ENCODE assay signal across 1 cellular context in the genomic region with DNA sequence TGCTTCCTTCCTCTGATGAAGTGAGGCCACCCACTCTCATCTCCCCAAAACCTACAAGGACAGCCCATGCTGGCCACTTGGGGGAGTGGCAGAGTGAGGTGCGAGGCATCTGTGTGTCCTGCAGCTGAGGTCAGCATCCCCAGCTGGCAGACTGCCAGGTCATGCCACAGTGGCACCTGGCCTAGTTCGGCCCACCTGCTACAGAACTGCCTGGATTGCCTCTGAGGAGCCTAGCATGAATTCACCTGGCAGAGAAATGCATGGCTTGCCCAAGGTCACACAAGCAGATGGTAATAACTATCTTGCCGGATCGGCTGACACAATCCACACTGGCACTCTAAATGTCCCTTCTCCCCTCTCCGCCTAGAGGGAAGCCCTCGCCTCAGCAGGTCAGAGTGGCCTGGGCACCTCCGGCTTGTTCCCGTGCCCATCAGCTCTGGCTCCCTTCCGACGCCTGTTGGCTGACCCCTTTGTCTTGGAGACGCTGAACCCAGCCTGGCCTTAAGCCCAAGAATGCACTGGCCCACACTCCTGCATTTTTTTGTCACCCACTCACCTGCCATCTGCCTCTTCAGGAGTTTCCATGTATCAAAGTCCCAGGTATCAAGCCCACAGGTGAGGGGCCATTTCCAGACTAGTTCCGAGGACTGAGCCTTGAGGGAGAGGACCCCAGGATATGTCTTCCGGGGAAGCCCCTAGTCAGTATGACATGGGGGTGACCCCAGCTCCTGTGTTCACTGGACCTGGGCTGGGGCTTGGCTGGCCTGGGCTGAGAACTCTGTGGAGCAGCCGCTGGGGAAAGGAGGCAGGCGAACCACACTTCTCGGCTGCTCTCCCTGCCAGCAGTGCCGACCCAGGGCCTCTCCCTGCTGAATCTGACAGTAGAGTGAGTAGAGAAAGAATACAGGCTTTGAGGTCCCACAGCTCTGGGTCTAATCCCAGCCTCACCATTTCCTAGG.
TF ChIP-seq lines count a peak whose summit lies in the region.

No MANE protein-coding gene starts in this region.

TF ChIP-seq in K562, 482 proteins besides CTCF, POLR2A, EP300 and RAD21:
- TF ChIP-seq, protein P1, sequence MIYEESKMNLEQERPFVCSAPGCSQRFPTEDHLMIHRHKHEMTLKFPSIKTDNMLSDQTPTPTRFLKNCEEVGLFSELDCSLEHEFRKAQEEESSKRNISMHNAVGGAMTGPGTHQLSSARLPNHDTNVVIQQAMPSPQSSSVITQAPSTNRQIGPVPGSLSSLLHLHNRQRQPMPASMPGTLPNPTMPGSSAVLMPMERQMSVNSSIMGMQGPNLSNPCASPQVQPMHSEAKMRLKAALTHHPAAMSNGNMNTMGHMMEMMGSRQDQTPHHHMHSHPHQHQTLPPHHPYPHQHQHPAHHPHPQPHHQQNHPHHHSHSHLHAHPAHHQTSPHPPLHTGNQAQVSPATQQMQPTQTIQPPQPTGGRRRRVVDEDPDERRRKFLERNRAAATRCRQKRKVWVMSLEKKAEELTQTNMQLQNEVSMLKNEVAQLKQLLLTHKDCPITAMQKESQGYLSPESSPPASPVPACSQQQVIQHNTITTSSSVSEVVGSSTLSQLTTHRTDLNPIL (CRISPR knock-in tag; IDR thresholded peaks at IDR 0.05), result no peak
- TF ChIP-seq, protein P2, sequence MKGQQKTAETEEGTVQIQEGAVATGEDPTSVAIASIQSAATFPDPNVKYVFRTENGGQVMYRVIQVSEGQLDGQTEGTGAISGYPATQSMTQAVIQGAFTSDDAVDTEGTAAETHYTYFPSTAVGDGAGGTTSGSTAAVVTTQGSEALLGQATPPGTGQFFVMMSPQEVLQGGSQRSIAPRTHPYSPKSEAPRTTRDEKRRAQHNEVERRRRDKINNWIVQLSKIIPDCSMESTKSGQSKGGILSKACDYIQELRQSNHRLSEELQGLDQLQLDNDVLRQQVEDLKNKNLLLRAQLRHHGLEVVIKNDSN (CRISPR knock-in tag; IDR thresholded peaks at IDR 0.05), result 0 out of 2 replicates have a peak, but pooled peaks have one; percentile 14
- TF ChIP-seq NFIC (IDR thresholded peaks at IDR 0.05) (peak; percentile 94), TAF9B (IDR thresholded peaks at IDR 0.05; ENCODE audit: partially characterized antibody) (no peak), HDAC6 (IDR thresholded peaks at IDR 0.05; ENCODE audit: low read depth, low read length) (no peak), PHTF2 (CRISPR knock-in tag; IDR thresholded peaks at IDR 0.05) (no peak), ESRRB (CRISPR knock-in tag; IDR thresholded peaks at IDR 0.05; ENCODE audit: borderline replicate concordance) (no peak), HLTF (IDR thresholded peaks at IDR 0.05) (no peak), SRSF3 (IDR thresholded peaks at IDR 0.05; ENCODE audit: insufficient read depth, low read length) (no peak), RBM14 (IDR thresholded peaks at IDR 0.05; ENCODE audit: borderline replicate concordance, insufficient read depth, low read depth, low read length) (no peak), TRIM28 (IDR thresholded peaks at IDR 0.05) (no peak), KLF16 (IDR thresholded peaks at IDR 0.05) (no peak), PHB2 (IDR thresholded peaks at IDR 0.05; ENCODE audit: low read depth) (no peak), PTTG1 (tag; IDR thresholded peaks at IDR 0.05; ENCODE audit: low read depth) (no peak), ZNF551 (CRISPR knock-in tag; IDR thresholded peaks at IDR 0.05) (no peak), ZNF23 (CRISPR knock-in tag; IDR thresholded peaks at IDR 0.05) (no peak), ZKSCAN1 (IDR thresholded peaks at IDR 0.05; ENCODE audit: low read depth, low read length) (no peak), KLF1 (tag; IDR thresholded peaks at IDR 0.05) (no peak), ZNF134 (CRISPR knock-in tag; conservative IDR thresholded peaks at IDR 0.05) (peak; percentile 54), MAFK (IDR thresholded peaks at IDR 0.05; ENCODE audit: low read length) (no peak), NFIX (CRISPR knock-in tag; IDR thresholded peaks at IDR 0.05; ENCODE audit: low read depth) (peak; percentile 53; the same call in 1 of the 2 replicates), SMARCA4 (IDR thresholded peaks at IDR 0.05) (no peak), PPARD (CRISPR knock-in tag; IDR thresholded peaks at IDR 0.05) (no peak)
- TF ChIP-seq, protein P3, sequence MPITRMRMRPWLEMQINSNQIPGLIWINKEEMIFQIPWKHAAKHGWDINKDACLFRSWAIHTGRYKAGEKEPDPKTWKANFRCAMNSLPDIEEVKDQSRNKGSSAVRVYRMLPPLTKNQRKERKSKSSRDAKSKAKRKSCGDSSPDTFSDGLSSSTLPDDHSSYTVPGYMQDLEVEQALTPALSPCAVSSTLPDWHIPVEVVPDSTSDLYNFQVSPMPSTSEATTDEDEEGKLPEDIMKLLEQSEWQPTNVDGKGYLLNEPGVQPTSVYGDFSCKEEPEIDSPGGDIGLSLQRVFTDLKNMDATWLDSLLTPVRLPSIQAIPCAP (CRISPR knock-in tag; IDR thresholded peaks at IDR 0.05; ENCODE audit: borderline replicate concordance), result no peak
- TF ChIP-seq, protein P4, sequence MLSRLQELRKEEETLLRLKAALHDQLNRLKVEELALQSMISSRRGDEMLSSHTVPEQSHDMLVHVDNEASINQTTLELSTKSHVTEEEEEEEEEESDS (CRISPR knock-in tag; IDR thresholded peaks at IDR 0.05), result no peak
- TF ChIP-seq, protein P5, sequence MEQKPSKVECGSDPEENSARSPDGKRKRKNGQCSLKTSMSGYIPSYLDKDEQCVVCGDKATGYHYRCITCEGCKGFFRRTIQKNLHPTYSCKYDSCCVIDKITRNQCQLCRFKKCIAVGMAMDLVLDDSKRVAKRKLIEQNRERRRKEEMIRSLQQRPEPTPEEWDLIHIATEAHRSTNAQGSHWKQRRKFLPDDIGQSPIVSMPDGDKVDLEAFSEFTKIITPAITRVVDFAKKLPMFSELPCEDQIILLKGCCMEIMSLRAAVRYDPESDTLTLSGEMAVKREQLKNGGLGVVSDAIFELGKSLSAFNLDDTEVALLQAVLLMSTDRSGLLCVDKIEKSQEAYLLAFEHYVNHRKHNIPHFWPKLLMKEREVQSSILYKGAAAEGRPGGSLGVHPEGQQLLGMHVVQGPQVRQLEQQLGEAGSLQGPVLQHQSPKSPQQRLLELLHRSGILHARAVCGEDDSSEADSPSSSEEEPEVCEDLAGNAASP (IDR thresholded peaks at IDR 0.05), result no peak
- TF ChIP-seq, protein P6, sequence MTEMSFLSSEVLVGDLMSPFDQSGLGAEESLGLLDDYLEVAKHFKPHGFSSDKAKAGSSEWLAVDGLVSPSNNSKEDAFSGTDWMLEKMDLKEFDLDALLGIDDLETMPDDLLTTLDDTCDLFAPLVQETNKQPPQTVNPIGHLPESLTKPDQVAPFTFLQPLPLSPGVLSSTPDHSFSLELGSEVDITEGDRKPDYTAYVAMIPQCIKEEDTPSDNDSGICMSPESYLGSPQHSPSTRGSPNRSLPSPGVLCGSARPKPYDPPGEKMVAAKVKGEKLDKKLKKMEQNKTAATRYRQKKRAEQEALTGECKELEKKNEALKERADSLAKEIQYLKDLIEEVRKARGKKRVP (CRISPR knock-in tag; IDR thresholded peaks at IDR 0.05), result no peak
- TF ChIP-seq, protein P7, sequence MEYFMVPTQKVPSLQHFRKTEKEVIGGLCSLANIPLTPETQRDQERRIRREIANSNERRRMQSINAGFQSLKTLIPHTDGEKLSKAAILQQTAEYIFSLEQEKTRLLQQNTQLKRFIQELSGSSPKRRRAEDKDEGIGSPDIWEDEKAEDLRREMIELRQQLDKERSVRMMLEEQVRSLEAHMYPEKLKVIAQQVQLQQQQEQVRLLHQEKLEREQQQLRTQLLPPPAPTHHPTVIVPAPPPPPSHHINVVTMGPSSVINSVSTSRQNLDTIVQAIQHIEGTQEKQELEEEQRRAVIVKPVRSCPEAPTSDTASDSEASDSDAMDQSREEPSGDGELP (CRISPR knock-in tag; IDR thresholded peaks at IDR 0.05; ENCODE audit: borderline replicate concordance), result 0 out of 2 replicates have a peak, but pooled peaks have one; percentile 13
- TF ChIP-seq, protein P8, sequence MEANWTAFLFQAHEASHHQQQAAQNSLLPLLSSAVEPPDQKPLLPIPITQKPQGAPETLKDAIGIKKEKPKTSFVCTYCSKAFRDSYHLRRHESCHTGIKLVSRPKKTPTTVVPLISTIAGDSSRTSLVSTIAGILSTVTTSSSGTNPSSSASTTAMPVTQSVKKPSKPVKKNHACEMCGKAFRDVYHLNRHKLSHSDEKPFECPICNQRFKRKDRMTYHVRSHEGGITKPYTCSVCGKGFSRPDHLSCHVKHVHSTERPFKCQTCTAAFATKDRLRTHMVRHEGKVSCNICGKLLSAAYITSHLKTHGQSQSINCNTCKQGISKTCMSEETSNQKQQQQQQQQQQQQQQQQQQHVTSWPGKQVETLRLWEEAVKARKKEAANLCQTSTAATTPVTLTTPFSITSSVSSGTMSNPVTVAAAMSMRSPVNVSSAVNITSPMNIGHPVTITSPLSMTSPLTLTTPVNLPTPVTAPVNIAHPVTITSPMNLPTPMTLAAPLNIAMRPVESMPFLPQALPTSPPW (CRISPR knock-in tag; IDR thresholded peaks at IDR 0.05), result no peak
